8 cellular contexts compared by ENCODE assay signal in the genomic region with DNA sequence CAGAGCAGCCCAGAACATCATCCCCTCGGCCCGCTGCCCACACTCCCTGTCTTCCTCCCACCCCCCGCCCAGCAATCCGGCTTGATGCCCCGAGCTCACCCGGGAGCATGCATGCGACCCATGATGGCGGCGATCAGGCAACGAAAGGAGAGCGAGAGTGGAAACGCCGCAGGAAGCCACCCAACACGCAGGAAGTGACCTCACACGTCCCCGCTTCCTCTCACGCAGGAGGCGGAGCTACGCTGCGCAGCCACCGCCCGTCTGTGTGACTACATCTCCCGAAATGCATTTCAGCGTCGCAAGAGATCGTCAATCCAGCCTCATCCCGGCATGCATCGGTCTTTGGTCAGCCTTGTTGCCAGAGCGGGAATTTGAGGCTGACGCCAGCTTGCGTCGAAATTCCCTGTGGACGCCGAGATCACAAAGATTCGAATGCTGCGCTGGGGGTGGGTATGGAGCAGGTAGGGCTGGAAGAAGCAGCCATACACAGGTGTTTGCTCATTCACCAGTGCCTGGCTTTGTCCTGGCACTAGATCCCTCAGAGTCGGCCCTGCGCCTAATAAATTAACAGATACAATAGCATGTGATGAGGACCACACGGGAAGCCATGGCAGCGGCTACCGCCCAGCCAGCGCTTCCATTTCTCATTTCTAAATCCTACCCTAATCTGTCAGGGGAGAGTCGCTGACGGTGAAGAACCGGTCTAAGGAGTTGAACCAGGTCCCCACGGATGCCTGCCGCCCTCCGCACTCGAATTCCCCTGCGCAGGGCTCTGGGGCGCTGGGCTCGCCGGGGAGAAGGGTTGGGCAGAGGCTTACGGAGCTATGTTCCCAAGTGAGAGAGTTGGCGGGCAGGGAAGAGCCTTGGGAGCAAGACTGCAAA. TPM values are rescaled to one million over a fixed set of nuclear protein-coding genes. Genes with fewer than 3 reads are reported as not detected.
DNase-seq lines count a peak whose midpoint lies in the region; ATAC-seq and TF ChIP-seq lines count a peak whose summit lies in the region.

A gene (minus strand): TSS at position 148 of the 882 bp plus-strand sequence. CDS start 26 bp downstream, at position 122.

- H3K27ac ChIP-seq in testis, result peak within 1 kb of the TSS; percentile 93 to 96

- DNase-seq in NCI-H1092 treated with DMSO at 0.1 percent for 48 hours (lab: John Stamatoyannopoulos, UW) (peak; percentile 99), SKM-1 (lab: John Stamatoyannopoulos, UW; ENCODE audit: unreplicated experiment) (peak; percentile 93), glomerular visceral epithelial cell (ENCODE audit: extremely low spot score) (peak; percentile 98), omental fat pad (ENCODE audit: low spot score) (peak; percentile 85), testis (peak; percentile 99)
- DNase-seq in activated naive CD4-positive, alpha-beta T cell treated with anti-CD3 and anti-CD28 coated beads, Interleukin-2, amount 50 U/mL, for 72 hours (ENCODE audit: low spot score in 2 of 2), result peak; percentile 88 to 95

- peaks cover 45 to 58% of the 10 kb centered on the region in 2 donors for H3K36me3 Mint-ChIP-seq in activated naive CD4-positive, alpha-beta T cell treated with anti-CD3 and anti-CD28 coated beads, Interleukin-2, amount 50 U/mL, for 72 hours

- no peaks in the 10 kb centered on the region for H3K36me3 ChIP-seq in testis (ENCODE audit: low read depth, missing control alignments)

- no peaks in the 10 kb centered on the region for H3K9me3 Mint-ChIP-seq in activated naive CD4-positive, alpha-beta T cell treated with anti-CD3 and anti-CD28 coated beads, Interleukin-2, amount 50 U/mL, for 72 hours

- no peak for TF ChIP-seq POLR2A in testis (IDR thresholded peaks at IDR 0.05)

- H3K27ac Mint-ChIP-seq in activated naive CD4-positive, alpha-beta T cell treated with anti-CD3 and anti-CD28 coated beads, Interleukin-2, amount 50 U/mL, for 72 hours, result peak within 1 kb of the TSS; percentile 98 to 99

- intact Hi-C loops in testis (cut with DNase I; ENCODE audit: low total_unique reads), result loop anchor here (5.0 kb wide), 1 partner anchor 135 kb away; no protein-coding TSS in a partner anchor

- peak within 1 kb of the TSS; percentile 91 for H3K4me3 ChIP-seq in GM08714 (ENCODE audit: low read length)
- peak within 1 kb of the TSS; percentile 93 to 98 for H3K4me3 ChIP-seq in testis

- 0 to 2% methylated on average over 20 to 55 of the region's 55 CpGs for WGBS in testis, 2 donors

- ATAC-seq in HG02610 (IDR thresholded peaks at IDR 0.05; ENCODE audit: unreplicated experiment) (peak; percentile 98), omental fat pad (ENCODE audit: low FRiP score) (peak; percentile 99)
- ATAC-seq in activated naive CD4-positive, alpha-beta T cell treated with anti-CD3 and anti-CD28 coated beads, Interleukin-2, amount 50 U/mL, for 72 hours, result peak; percentile 98 to 99

- no peak for TF ChIP-seq CTCF in omental fat pad (IDR thresholded peaks at IDR 0.05)
- TF ChIP-seq CTCF in testis (IDR thresholded peaks at IDR 0.05), result no peak

- H3K27me3 ChIP-seq in testis, result no peaks in the 10 kb centered on the region

- H3K4me1 ChIP-seq in testis, result peaks cover 18% of the 10 kb centered on the region

- no peaks in the 10 kb centered on the region for H3K9me3 ChIP-seq in testis

RNA-seq across cellular contexts. Expression of the gene that starts here (rescaled TPM):
- 1,000 to 10,000 TPM; 1,379 to 1,620 TPM for total RNA-seq in activated naive CD4-positive, alpha-beta T cell treated with anti-CD3 and anti-CD28 coated beads, Interleukin-2, amount 50 U/mL, for 72 hours
- total RNA-seq in omental fat pad, result 1,000 to 10,000 TPM; 1,397 to 1,720 (median 1,505) TPM
- total RNA-seq in testis, result 100 to 1,000 TPM; 623 to 957 TPM
- 708 TPM for polyA plus RNA-seq in testis (ENCODE audit: insufficient read depth, low read depth, low replicate concordance)

Comparison
In these comparisons a context has a peak if more than half of its experiments do, and no peak if none do; other contexts are left out.
1. Peak in every context shown above with its lines: DNase-seq, ATAC-seq, H3K4me3 ChIP-seq and H3K27ac ChIP-seq.